14 cellular contexts compared by ENCODE assay signal in the genomic region with DNA sequence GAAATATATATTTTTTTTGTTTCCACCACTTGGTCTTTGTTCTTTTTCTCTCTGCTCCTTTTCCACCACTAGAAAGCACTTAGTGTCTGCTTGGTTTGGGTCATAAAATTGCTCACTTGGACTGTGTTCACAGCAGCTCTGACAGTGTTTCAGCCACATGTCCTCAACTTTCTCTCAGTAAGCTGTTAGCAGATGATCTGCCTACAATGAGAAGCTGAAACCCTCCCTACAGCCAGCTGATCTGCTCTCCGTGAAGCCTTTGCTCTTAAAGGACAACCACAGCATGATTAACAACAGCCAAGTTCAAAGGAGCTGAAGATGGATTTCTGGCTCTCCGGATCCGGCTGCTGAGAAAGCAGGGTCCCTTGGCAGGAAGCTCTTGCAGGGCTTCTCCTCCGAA. TPM values are rescaled to one million over a fixed set of nuclear protein-coding genes. Genes with fewer than 3 reads are reported as not detected.
DNase-seq lines count a peak whose midpoint lies in the region; ATAC-seq, FAIRE-seq and TF ChIP-seq lines count a peak whose summit lies in the region.
"Had no signal": no experiment of that assay in that cellular context is flagged by ENCODE, and none has a peak within 500 bp of the region (broad histone marks: within the 10 kb centered on the region; RNA-seq: fewer than 3 reads in every experiment).

No MANE protein-coding gene starts in this region.

- no peaks in the 10 kb centered on the region for H3K27me3 ChIP-seq in mucosa of rectum (ENCODE audit: control insufficient read depth in 2 of 2, insufficient read depth in 2 of 2, low read length in 2 of 2)
- H3K27me3 ChIP-seq in vagina, result no peaks in the 10 kb centered on the region
- H3K27me3 ChIP-seq: right lobe of liver had no signal

- H3K9me3 ChIP-seq in mucosa of rectum (ENCODE audit: control insufficient read depth in 2 of 2, low read length in 2 of 2) (no peaks in the 10 kb centered on the region), vagina (no peaks in the 10 kb centered on the region)
- H3K9me3 ChIP-seq: A549, right lobe of liver had no signal

- H3K9me3 Mint-ChIP-seq in CD14-positive monocyte, result no peaks in the 10 kb centered on the region
- H3K9me3 Mint-ChIP-seq: activated naive CD8-positive, alpha-beta T cell treated with anti-CD3 and anti-CD28 coated beads, Interleukin-2, amount 10 ng/mL, durations not matched to agents 7 days and 5 days had no signal

- ATAC-seq in left cardiac atrium (peak; percentile 41 to 53), Right ventricle myocardium superior (ENCODE audit: poor library complexity) (no peak), GM18498 (IDR thresholded peaks at IDR 0.05; ENCODE audit: unreplicated experiment) (no peak)
- ATAC-seq: A549 had no signal

- H3K27ac ChIP-seq in mucosa of rectum (ENCODE audit: low read depth in 2 of 2, low read length in 2 of 2) (peak overlapping the region; percentile 7 to 40), vagina (peak overlapping the region; percentile 18)
- H3K27ac ChIP-seq: A549, right lobe of liver had no signal

- H3K4me3 Mint-ChIP-seq in CD14-positive monocyte, result no peak overlapping the region
- H3K4me3 Mint-ChIP-seq: activated naive CD8-positive, alpha-beta T cell treated with anti-CD3 and anti-CD28 coated beads, Interleukin-2, amount 10 ng/mL, durations not matched to agents 7 days and 5 days; immature natural killer cell had no signal

- peaks cover 8 to 29% of the 10 kb centered on the region in 2 donors for H3K36me3 Mint-ChIP-seq in CD14-positive monocyte
- H3K36me3 Mint-ChIP-seq: activated naive CD8-positive, alpha-beta T cell treated with anti-CD3 and anti-CD28 coated beads, Interleukin-2, amount 10 ng/mL, durations not matched to agents 7 days and 5 days; immature natural killer cell had no signal

- intact Hi-C loops in left cardiac atrium (cut with DNase I) (no loop called here), Right ventricle myocardium superior (cut with DNase I) (no loop called here), vagina (cut with DNase I) (no loop called here), CD14-positive monocyte (cut with micrococcal nuclease) (no loop called here)

- FAIRE-seq in endometrium (lab: Jason Lieb, UNC), result peak; percentile 80
- FAIRE-seq: A549, colon had no signal

- H3K36me3 ChIP-seq in mucosa of rectum (ENCODE audit: control insufficient read depth in 2 of 2, insufficient read depth in 2 of 2, low read length in 2 of 2) (no peaks in the 10 kb centered on the region), vagina (no peaks in the 10 kb centered on the region)
- H3K36me3 ChIP-seq: right lobe of liver had no signal

- DNase-seq in left cardiac atrium (no peak), Right ventricle myocardium superior (no peak), vagina (ENCODE audit: extremely low spot score in 2 of 2) (no peak), GM19240 (ENCODE audit: insufficient read length, low spot score) (no peak), CD14-positive monocyte (ENCODE audit: low spot score) (no peak)
- DNase-seq: activated naive CD8-positive, alpha-beta T cell treated with anti-CD3 and anti-CD28 coated beads, Interleukin-2, amount 10 ng/mL, durations not matched to agents 7 days and 5 days; immature natural killer cell; T-helper 1 cell had no signal

- peaks cover 35% of the 10 kb centered on the region for H3K4me1 Mint-ChIP-seq in CD14-positive monocyte
- H3K4me1 Mint-ChIP-seq: activated naive CD8-positive, alpha-beta T cell treated with anti-CD3 and anti-CD28 coated beads, Interleukin-2, amount 10 ng/mL, durations not matched to agents 7 days and 5 days; immature natural killer cell had no signal

- peaks cover 0 to 5% (median 3%) of the 10 kb centered on the region in 3 donors for H3K27me3 Mint-ChIP-seq in CD14-positive monocyte (ENCODE audit: low read depth in 3 of 3)

- no peak overlapping the region for H3K27ac Mint-ChIP-seq in CD14-positive monocyte
- H3K27ac Mint-ChIP-seq: activated naive CD8-positive, alpha-beta T cell treated with anti-CD3 and anti-CD28 coated beads, Interleukin-2, amount 10 ng/mL, durations not matched to agents 7 days and 5 days; immature natural killer cell had no signal

- TF ChIP-seq POLR2A in vagina (IDR thresholded peaks at IDR 0.05), result no peak

- H3K9ac ChIP-seq in mucosa of rectum (ENCODE audit: low read depth in 1 of 2, low read length in 2 of 2), result no peak overlapping the region

- TF ChIP-seq CTCF in vagina (IDR thresholded peaks at IDR 0.05) (no peak), CD14-positive monocyte (IDR thresholded peaks at IDR 0.05) (no peak)

- H3K4me3 ChIP-seq in mucosa of rectum (ENCODE audit: low read length in 2 of 2) (peak overlapping the region in 1 of 2 donors; percentile 35), vagina (no peak overlapping the region)
- H3K4me3 ChIP-seq: A549, right lobe of liver had no signal

- H3K4me1 ChIP-seq in mucosa of rectum (ENCODE audit: control insufficient read depth in 2 of 2, insufficient read depth in 2 of 2, low read length in 2 of 2), result peaks cover 47 to 49% of the 10 kb centered on the region in 2 donors
- H3K4me1 ChIP-seq in vagina, result peaks cover 28% of the 10 kb centered on the region
- H3K4me1 ChIP-seq: A549 had no signal

RNA-seq across cellular contexts. Expression of a gene that starts 31.6 kb away (rescaled TPM):
- 1 to 10 TPM in 1 of 2 donors, under 1 TPM in 1; 0.73 to 2.1 TPM for total RNA-seq in left cardiac atrium
- total RNA-seq in Right ventricle myocardium superior, result 0.86 TPM
- total RNA-seq in vagina, result 13.3 TPM
- polyA plus RNA-seq in CD14-positive monocyte, result under 1 TPM; 0.12 to 0.88 TPM
- total RNA-seq: activated naive CD8-positive, alpha-beta T cell treated with anti-CD3 and anti-CD28 coated beads, Interleukin-2, amount 10 ng/mL, durations not matched to agents 7 days and 5 days had no signal
- polyA plus RNA-seq: immature natural killer cell had no signal

Comparison
In these comparisons a context has a peak if more than half of its experiments do, and no peak if none do; other contexts are left out.
1. ATAC-seq: peak in left cardiac atrium (2 of 2); none in Right ventricle myocardium superior (single experiment) and GM18498 (single experiment).